Comparison of ENCODE assay signal across 8 cellular contexts in genomic region chr11:86800076-86800955, GRCh38. TPM values are rescaled to one million over a fixed set of nuclear protein-coding genes. Genes with fewer than 3 reads are reported as not detected.
A peak's percentile ranks its signal among the peaks of the same experiment; 100 is the strongest.
DNase-seq lines count a peak whose midpoint lies in the region; ATAC-seq and TF ChIP-seq lines count a peak whose summit lies in the region.

Gene PRSS23, plus strand, starts transcription at chr11:86800542. Its CDS starts 7,102 bp downstream, at chr11:86807644.

- TF ChIP-seq CTCF in epithelial cell of proximal tubule (conservative IDR thresholded peaks at IDR 0.05; ENCODE audit: low read depth, low read length) (no peak), subcutaneous adipose tissue (IDR thresholded peaks at IDR 0.05; ENCODE audit: low read depth) (no peak)

- H3K4me3 ChIP-seq in epithelial cell of proximal tubule (ENCODE audit: low read depth, low read length) (peak within 1 kb of the TSS; percentile 75), mononuclear cell (ENCODE audit: low read length) (peak within 1 kb of the TSS; percentile 33)

- H3K27ac Mint-ChIP-seq in activated CD4-positive, alpha-beta T cell treated with anti-CD3 and anti-CD28 coated beads, Interleukin-2, amount 10 ng/mL, durations not matched to agents 7 days and 5 days, result no peak within 1 kb of the TSS
- no peak within 1 kb of the TSS for H3K27ac Mint-ChIP-seq in activated CD4-positive, alpha-beta memory T cell treated with anti-CD3 and anti-CD28 coated beads, Interleukin-2, amount 10 ng/mL, durations not matched to agents 7 days and 5 days

- DNase-seq in activated CD4-positive, alpha-beta T cell treated with anti-CD3 and anti-CD28 coated beads, Interleukin-2, amount 10 ng/mL, durations not matched to agents 7 days and 5 days, result peak; percentile 27
- DNase-seq in activated CD4-positive, alpha-beta T cell treated with anti-CD3 and anti-CD28 coated beads for 1 hour, result no peak
- DNase-seq in LoVo (ENCODE audit: low spot score) (peak; percentile 74), epithelial cell of proximal tubule (ENCODE audit: low read depth) (no peak)
- peak; percentile 53 for DNase-seq in activated CD4-positive, alpha-beta memory T cell treated with anti-CD3 and anti-CD28 coated beads, Interleukin-2, amount 10 ng/mL, durations not matched to agents 7 days and 5 days

- POLR2A ChIA-PET in activated CD4-positive, alpha-beta T cell treated with anti-CD3 and anti-CD28 coated beads, Interleukin-2, amount 10 ng/mL, durations not matched to agents 7 days and 5 days (lab: Charles Lee), result no interaction called here
- POLR2A ChIA-PET in activated CD4-positive, alpha-beta memory T cell treated with anti-CD3 and anti-CD28 coated beads, Interleukin-2, amount 10 ng/mL, durations not matched to agents 7 days and 5 days (lab: Charles Lee), result no interaction called here

- peaks cover 38% of the 10 kb centered on the region for H3K27me3 ChIP-seq in mononuclear cell (ENCODE audit: insufficient read depth, low read length)

- peaks cover 67% of the 10 kb centered on the region for H3K27me3 Mint-ChIP-seq in activated CD4-positive, alpha-beta T cell treated with anti-CD3 and anti-CD28 coated beads, Interleukin-2, amount 10 ng/mL, durations not matched to agents 7 days and 5 days
- peaks cover 54% of the 10 kb centered on the region for H3K27me3 Mint-ChIP-seq in activated CD4-positive, alpha-beta memory T cell treated with anti-CD3 and anti-CD28 coated beads, Interleukin-2, amount 10 ng/mL, durations not matched to agents 7 days and 5 days

- H3K4me1 Mint-ChIP-seq in activated CD4-positive, alpha-beta T cell treated with anti-CD3 and anti-CD28 coated beads, Interleukin-2, amount 10 ng/mL, durations not matched to agents 7 days and 5 days, result peaks cover 28% of the 10 kb centered on the region
- peaks cover 42% of the 10 kb centered on the region for H3K4me1 Mint-ChIP-seq in activated CD4-positive, alpha-beta memory T cell treated with anti-CD3 and anti-CD28 coated beads, Interleukin-2, amount 10 ng/mL, durations not matched to agents 7 days and 5 days

- CTCF ChIA-PET in activated CD4-positive, alpha-beta T cell treated with anti-CD3 and anti-CD28 coated beads, Interleukin-2, amount 10 ng/mL, durations not matched to agents 7 days and 5 days (lab: Charles Lee), result interaction anchor here (0.7 kb wide), 1 partner anchor 21 kb away, joined by 3 read pairs; no protein-coding TSS in a partner anchor
- CTCF ChIA-PET in activated CD4-positive, alpha-beta memory T cell treated with anti-CD3 and anti-CD28 coated beads, Interleukin-2, amount 10 ng/mL, durations not matched to agents 7 days and 5 days (lab: Charles Lee), result interaction anchor here (1.0 to 1.8 kb wide), 3 partner anchors 12 to 192 kb away, joined by 3 to 6 read pairs (median 5); no protein-coding TSS in a partner anchor

- H3K4me3 Mint-ChIP-seq in activated CD4-positive, alpha-beta T cell treated with anti-CD3 and anti-CD28 coated beads, Interleukin-2, amount 10 ng/mL, durations not matched to agents 7 days and 5 days, result peak within 1 kb of the TSS; percentile 68
- H3K4me3 Mint-ChIP-seq in activated CD4-positive, alpha-beta memory T cell treated with anti-CD3 and anti-CD28 coated beads, Interleukin-2, amount 10 ng/mL, durations not matched to agents 7 days and 5 days, result peak within 1 kb of the TSS; percentile 72

- H3K4me1 ChIP-seq in mononuclear cell (ENCODE audit: insufficient read depth, low read length), result peaks cover 9% of the 10 kb centered on the region

- no peaks in the 10 kb centered on the region for H3K36me3 Mint-ChIP-seq in activated CD4-positive, alpha-beta T cell treated with anti-CD3 and anti-CD28 coated beads, Interleukin-2, amount 10 ng/mL, durations not matched to agents 7 days and 5 days (ENCODE audit: low read depth)
- no peaks in the 10 kb centered on the region for H3K36me3 Mint-ChIP-seq in activated CD4-positive, alpha-beta memory T cell treated with anti-CD3 and anti-CD28 coated beads, Interleukin-2, amount 10 ng/mL, durations not matched to agents 7 days and 5 days (ENCODE audit: low read depth)

- H3K9me3 Mint-ChIP-seq in activated CD4-positive, alpha-beta T cell treated with anti-CD3 and anti-CD28 coated beads, Interleukin-2, amount 10 ng/mL, durations not matched to agents 7 days and 5 days, result no peaks in the 10 kb centered on the region
- no peaks in the 10 kb centered on the region for H3K9me3 Mint-ChIP-seq in activated CD4-positive, alpha-beta memory T cell treated with anti-CD3 and anti-CD28 coated beads, Interleukin-2, amount 10 ng/mL, durations not matched to agents 7 days and 5 days

- ATAC-seq in HG03565 (IDR thresholded peaks at IDR 0.05; ENCODE audit: unreplicated experiment), result no peak

- no peaks in the 10 kb centered on the region for H3K9me3 ChIP-seq in mononuclear cell (ENCODE audit: low read depth, low read length)

RNA-seq across cellular contexts. Expression of gene PRSS23, which starts in this region (rescaled TPM):
- total RNA-seq in activated CD4-positive, alpha-beta T cell treated with anti-CD3 and anti-CD28 coated beads, Interleukin-2, amount 10 ng/mL, durations not matched to agents 7 days and 5 days, result under 1 TPM; 0.35 to 0.40 TPM
- total RNA-seq in activated CD4-positive, alpha-beta memory T cell treated with anti-CD3 and anti-CD28 coated beads, Interleukin-2, amount 10 ng/mL, durations not matched to agents 7 days and 5 days, result 1 to 10 TPM; 4.0 TPM
- total RNA-seq in epithelial cell of proximal tubule, result 64.2 and 77.2 TPM in 2 replicates
- total RNA-seq in mononuclear cell, result 8.3 TPM
- total RNA-seq in subcutaneous adipose tissue, result 10 to 100 TPM; 14.8 to 29.8 (median 23.4) TPM

Comparison
In these comparisons a context has a peak if more than half of its experiments do, and no peak if none do; other contexts are left out.
1. Peak in DNase-seq in activated CD4-positive, alpha-beta T cell treated with anti-CD3 and anti-CD28 coated beads, Interleukin-2, amount 10 ng/mL, durations not matched to agents 7 days and 5 days; RNA of the gene not detected or under 1 TPM.
2. DNase-seq: peak in LoVo (single experiment) and activated CD4-positive, alpha-beta memory T cell treated with anti-CD3 and anti-CD28 coated beads, Interleukin-2, amount 10 ng/mL, durations not matched to agents 7 days and 5 days (single experiment); none in activated CD4-positive, alpha-beta T cell treated with anti-CD3 and anti-CD28 coated beads for 1 hour (single experiment) and epithelial cell of proximal tubule (single experiment).